24 cellular contexts compared by ENCODE assay signal in the genomic region with DNA sequence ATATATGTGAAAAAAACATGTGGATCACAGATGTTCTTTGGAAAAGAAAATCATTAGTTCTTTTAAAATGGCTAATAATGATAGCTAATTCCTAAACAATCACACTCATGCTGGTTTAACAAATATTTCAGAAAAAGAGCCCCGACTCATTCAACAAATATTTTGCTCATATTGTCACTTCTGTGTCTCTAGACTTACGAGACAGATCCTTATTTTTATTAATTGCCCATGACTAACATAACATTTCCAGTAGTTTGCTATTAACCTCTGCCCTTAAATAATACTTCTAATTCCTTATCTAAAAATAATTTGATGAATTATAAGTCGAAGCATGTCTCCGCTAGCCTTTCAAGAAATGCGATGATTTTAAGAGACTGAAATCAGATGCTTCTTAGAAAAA.
"Had no signal": no experiment of that assay in that cellular context is flagged by ENCODE, and none has a peak within 500 bp of the region (broad histone marks: within the 10 kb centered on the region; RNA-seq: fewer than 3 reads in every experiment).

No MANE protein-coding gene starts in this region.

- H3K27me3 Mint-ChIP-seq: activated CD4-positive, alpha-beta T cell treated with anti-CD3 and anti-CD28 coated beads for 36 hours; activated CD8-positive, alpha-beta memory T cell treated with anti-CD3 and anti-CD28 coated beads, Interleukin-2, amount 10 ng/mL, durations not matched to agents 7 days and 5 days; activated naive CD4-positive, alpha-beta T cell treated with anti-CD3 and anti-CD28 coated beads, Interleukin-2, amount 10 ng/mL, durations not matched to agents 7 days and 5 days; activated naive CD8-positive, alpha-beta T cell treated with anti-CD3 and anti-CD28 coated beads, Interleukin-2, amount 50 U/mL, for 24 hours; central memory CD8-positive, alpha-beta T cell had no signal

- DNase-seq: activated CD4-positive, alpha-beta T cell treated with anti-CD3 and anti-CD28 coated beads for 36 hours; activated CD4-positive, alpha-beta T cell treated with anti-CD3 and anti-CD28 coated beads, Interleukin-2, amount 50 U/mL, for 48 hours; activated CD8-positive, alpha-beta memory T cell treated with anti-CD3 and anti-CD28 coated beads, Interleukin-2, amount 10 ng/mL, durations not matched to agents 7 days and 5 days; activated effector memory CD4-positive, alpha-beta T cell treated with Interleukin-2 at 50 U/mL for 16 hours; activated naive CD4-positive, alpha-beta T cell treated with anti-CD3 and anti-CD28 coated beads, Interleukin-2, amount 10 ng/mL, durations not matched to agents 7 days and 5 days; activated naive CD8-positive, alpha-beta T cell treated with anti-CD3 and anti-CD28 coated beads, Interleukin-2, amount 50 U/mL, for 24 hours; anterior cingulate cortex; brain microvascular endothelial cell; colonic mucosa; hypothalamus; right cardiac atrium; stimulated activated naive CD8-positive, alpha-beta T cell treated with anti-CD3 and anti-CD28 coated beads, Interleukin-15, Interleukin-2, amounts not matched to agents 100 U/mL and 50 U/mL, for 24 hours; substantia nigra had no signal

- ATAC-seq: activated CD4-positive, alpha-beta T cell treated with anti-CD3 and anti-CD28 coated beads for 36 hours; activated CD8-positive, alpha-beta memory T cell treated with anti-CD3 and anti-CD28 coated beads, Interleukin-2, amount 10 ng/mL, durations not matched to agents 7 days and 5 days; activated naive CD8-positive, alpha-beta T cell treated with anti-CD3 and anti-CD28 coated beads, Interleukin-2, amount 50 U/mL, for 24 hours; foreskin keratinocyte; left lobe of liver; right cardiac atrium; stimulated activated naive CD8-positive, alpha-beta T cell treated with anti-CD3 and anti-CD28 coated beads, Interleukin-15, Interleukin-2, amounts not matched to agents 100 U/mL and 50 U/mL, for 24 hours; WTC11 had no signal

- H3K4me1 ChIP-seq: colonic mucosa, vagina had no signal

- H3K4me1 Mint-ChIP-seq: activated CD8-positive, alpha-beta memory T cell treated with anti-CD3 and anti-CD28 coated beads, Interleukin-2, amount 10 ng/mL, durations not matched to agents 7 days and 5 days had no signal

- H3K27ac ChIP-seq: brain microvascular endothelial cell, colonic mucosa, esophagus muscularis mucosa, foreskin keratinocyte, prostate gland, skin epidermis, tibial nerve, vagina had no signal

- H3K9me3 ChIP-seq: colonic mucosa, esophagus muscularis mucosa, prostate gland, tibial nerve, vagina had no signal

- H3K4me3 Mint-ChIP-seq: activated CD4-positive, alpha-beta T cell treated with anti-CD3 and anti-CD28 coated beads for 36 hours; activated CD8-positive, alpha-beta memory T cell treated with anti-CD3 and anti-CD28 coated beads, Interleukin-2, amount 10 ng/mL, durations not matched to agents 7 days and 5 days; activated naive CD4-positive, alpha-beta T cell treated with anti-CD3 and anti-CD28 coated beads, Interleukin-2, amount 10 ng/mL, durations not matched to agents 7 days and 5 days; activated naive CD8-positive, alpha-beta T cell treated with anti-CD3 and anti-CD28 coated beads, Interleukin-2, amount 50 U/mL, for 24 hours; central memory CD8-positive, alpha-beta T cell; neural crest cell; T-helper 2 cell treated with Interferon-gamma antibody and Interleukin-4, amounts not matched to agents 5 μg/mL and 100 μg/mL, for 36 hours; WTC11 had no signal

- H3K36me3 ChIP-seq: brain microvascular endothelial cell, colonic mucosa, prostate gland had no signal

- H3K4me3 ChIP-seq: colonic mucosa, esophagus muscularis mucosa, prostate gland, skin epidermis, tibial nerve, vagina had no signal

- H3K27ac Mint-ChIP-seq: activated CD4-positive, alpha-beta T cell treated with anti-CD3 and anti-CD28 coated beads for 36 hours; T-helper 2 cell treated with Interferon-gamma antibody and Interleukin-4, amounts not matched to agents 5 μg/mL and 100 μg/mL, for 36 hours had no signal

- H3K27me3 ChIP-seq: brain microvascular endothelial cell, colonic mucosa, esophagus muscularis mucosa, foreskin keratinocyte, tibial nerve, vagina had no signal

- H3K9me3 Mint-ChIP-seq: activated naive CD4-positive, alpha-beta T cell treated with anti-CD3 and anti-CD28 coated beads, Interleukin-2, amount 10 ng/mL, durations not matched to agents 7 days and 5 days; activated naive CD8-positive, alpha-beta T cell treated with anti-CD3 and anti-CD28 coated beads, Interleukin-2, amount 50 U/mL, for 24 hours; central memory CD8-positive, alpha-beta T cell; neural crest cell; T-helper 2 cell treated with Interferon-gamma antibody and Interleukin-4, amounts not matched to agents 5 μg/mL and 100 μg/mL, for 36 hours; WTC11 had no signal
